Comparison of ENCODE assay signal across 8 cellular contexts in genomic region chr3:184261270-184262165, GRCh38. TPM values are rescaled to one million over a fixed set of nuclear protein-coding genes. Genes with fewer than 3 reads are reported as not detected.
DNase-seq lines count a peak whose midpoint lies in the region; ATAC-seq and TF ChIP-seq lines count a peak whose summit lies in the region.

CAMK2N2 (minus strand) TSS chr3:184261553; CDS start chr3:184261285, 268 bp downstream.

- H3K27me3 Mint-ChIP-seq in activated naive CD8-positive, alpha-beta T cell: peaks cover 19% of the 10 kb centered on the region
- peaks cover 27% of the 10 kb centered on the region for H3K27me3 Mint-ChIP-seq in osteocyte (ENCODE audit: unreplicated experiment)

- DNase-seq in Right ventricle myocardium inferior (ENCODE audit: missing footprints) (no peak), cardiac septum (ENCODE audit: low spot score) (no peak), NB4 (ENCODE audit: low read depth) (peak; percentile 69), SJSA1 (ENCODE audit: low read depth in 1 of 2, low spot score in 2 of 2) (peak; percentile 28 to 67), head of caudate nucleus (peak in 37 of 42 donors; percentile 39 to 84 (median 60)), osteocyte (ENCODE audit: extremely low spot score, unreplicated experiment) (no peak), middle frontal gyrus (ENCODE audit: extremely low spot score, low spot score) (no peak)

- H3K4me1 ChIP-seq in SJSA1 (replicated peaks): peaks cover 21% of the 10 kb centered on the region

- intact Hi-C loops in Right ventricle myocardium inferior (cut with DNase I): no loop called here
- intact Hi-C loops in cardiac septum (cut with DNase I): no loop called here
- intact Hi-C loops in head of caudate nucleus (cut with DNase I): no loop called here

- peak; percentile 51 for ATAC-seq in Right ventricle myocardium inferior

- H3K4me1 Mint-ChIP-seq in activated naive CD8-positive, alpha-beta T cell (ENCODE audit: low read depth): peaks cover 15% of the 10 kb centered on the region
- H3K4me1 Mint-ChIP-seq in osteocyte (ENCODE audit: unreplicated experiment): peaks cover 20% of the 10 kb centered on the region

- TF ChIP-seq CTCF in NB4 (IDR thresholded peaks at IDR 0.05; ENCODE audit: low read depth, low read length) (no peak), osteocyte (IDR thresholded peaks at IDR 0.05) (no peak)

- H3K27ac Mint-ChIP-seq in activated naive CD8-positive, alpha-beta T cell: no peak within 1 kb of the TSS
- H3K27ac Mint-ChIP-seq in osteocyte (ENCODE audit: unreplicated experiment): no peak within 1 kb of the TSS

- H3K27ac ChIP-seq in SJSA1: no peak within 1 kb of the TSS

- H3K9me3 ChIP-seq in SJSA1 (replicated peaks): 0 out of 2 replicates have a peak, but pooled peaks cover 2% of the 10 kb centered on the region

- no peaks in the 10 kb centered on the region for H3K36me3 ChIP-seq in SJSA1

- peaks cover 39% of the 10 kb centered on the region for H3K27me3 ChIP-seq in SJSA1 (replicated peaks)

- H3K9me3 Mint-ChIP-seq in activated naive CD8-positive, alpha-beta T cell (ENCODE audit: low read depth): no peaks in the 10 kb centered on the region
- H3K9me3 Mint-ChIP-seq in osteocyte (ENCODE audit: unreplicated experiment): no peaks in the 10 kb centered on the region

- H3K36me3 Mint-ChIP-seq in activated naive CD8-positive, alpha-beta T cell: peaks cover 6% of the 10 kb centered on the region
- peaks cover 10% of the 10 kb centered on the region for H3K36me3 Mint-ChIP-seq in osteocyte (ENCODE audit: unreplicated experiment)

- TF ChIP-seq POLR2A in NB4 (IDR thresholded peaks at IDR 0.05; ENCODE audit: extremely low read depth, insufficient read length): no peak

- H3K4me3 ChIP-seq in NB4 (ENCODE audit: low read depth, low read length): peak within 1 kb of the TSS; percentile 53
- H3K4me3 ChIP-seq in SJSA1: peak within 1 kb of the TSS; percentile 31

- peak within 1 kb of the TSS; percentile 94 for H3K4me3 Mint-ChIP-seq in activated naive CD8-positive, alpha-beta T cell
- peak within 1 kb of the TSS; percentile 83 for H3K4me3 Mint-ChIP-seq in osteocyte (ENCODE audit: unreplicated experiment)

RNA-seq across cellular contexts. Expression of gene CAMK2N2, which starts in this region (rescaled TPM):
- total RNA-seq in Right ventricle myocardium inferior (not detected), cardiac septum (0.30 TPM), osteocyte (1.8 and 2.0 TPM in 2 replicates)
- 0.13 TPM in 1 of 2 replicates, not detected in the other for total RNA-seq in SJSA1 (2014; rRNA removed; shearing (Covaris generic))

Comparison
In these comparisons a context has a peak if more than half of its experiments do, and no peak if none do; other contexts are left out.
1. Peak in ATAC-seq in Right ventricle myocardium inferior; RNA of the gene not detected or under 1 TPM.
2. Peak in DNase-seq and H3K4me3 ChIP-seq in SJSA1; RNA of the gene not detected or under 1 TPM.
3. DNase-seq: peak in NB4 (single experiment) and head of caudate nucleus (37 of 42); none in Right ventricle myocardium inferior (single experiment), cardiac septum (single experiment), osteocyte (single experiment) and middle frontal gyrus (single experiment).